ENCODE assay signal across 7 cellular contexts in genomic region chr12:40336573-40337199, GRCh38.
A peak's percentile ranks its signal among the peaks of the same experiment; 100 is the strongest.
DNase-seq lines count a peak whose midpoint lies in the region; ATAC-seq and TF ChIP-seq lines count a peak whose summit lies in the region.

No MANE protein-coding gene starts in this region.

- no peaks in the 10 kb centered on the region for H3K27me3 Mint-ChIP-seq in activated B cell treated with CpG ODN at 0.5 μM for 24 hours
- no peaks in the 10 kb centered on the region for H3K27me3 Mint-ChIP-seq in activated CD4-positive, alpha-beta memory T cell treated with anti-CD3 and anti-CD28 coated beads, Interleukin-2, amount 10 ng/mL, durations not matched to agents 7 days and 5 days

- CTCF ChIA-PET in activated B cell treated with CpG ODN at 0.5 μM for 24 hours (lab: Charles Lee): interaction anchor here (0.7 to 1.5 kb wide), 5 partner anchors 8 to 717 kb away, joined by 3 to 4 read pairs (median 3); partner anchors contain the start of gene ABCD2
- CTCF ChIA-PET in activated CD4-positive, alpha-beta memory T cell treated with anti-CD3 and anti-CD28 coated beads, Interleukin-2, amount 10 ng/mL, durations not matched to agents 7 days and 5 days (lab: Charles Lee): no interaction called here

- ATAC-seq in GM18520 (IDR thresholded peaks at IDR 0.05; ENCODE audit: unreplicated experiment): peak; percentile 49
- peak; percentile 28 for ATAC-seq in activated B cell treated with CpG ODN at 0.5 μM for 24 hours (ENCODE audit: low read depth)
- peak in 1 of 2 donors; percentile 45 for ATAC-seq in lower lobe of right lung

- no peaks in the 10 kb centered on the region for H3K27me3 ChIP-seq in lower lobe of right lung (ENCODE audit: low read depth)

- H3K36me3 Mint-ChIP-seq in activated B cell treated with CpG ODN at 0.5 μM for 24 hours (ENCODE audit: low read depth): peaks cover 80% of the 10 kb centered on the region
- H3K36me3 Mint-ChIP-seq in activated CD4-positive, alpha-beta memory T cell treated with anti-CD3 and anti-CD28 coated beads, Interleukin-2, amount 10 ng/mL, durations not matched to agents 7 days and 5 days (ENCODE audit: low read depth): no peaks in the 10 kb centered on the region

- no peak overlapping the region for H3K27ac ChIP-seq in lower lobe of right lung

- no peaks in the 10 kb centered on the region for H3K9me3 Mint-ChIP-seq in activated B cell treated with CpG ODN at 0.5 μM for 24 hours
- no peaks in the 10 kb centered on the region for H3K9me3 Mint-ChIP-seq in activated CD4-positive, alpha-beta memory T cell treated with anti-CD3 and anti-CD28 coated beads, Interleukin-2, amount 10 ng/mL, durations not matched to agents 7 days and 5 days

- H3K4me3 ChIP-seq in lower lobe of right lung: no peak overlapping the region

- no peak overlapping the region for H3K27ac Mint-ChIP-seq in activated B cell treated with CpG ODN at 0.5 μM for 24 hours
- H3K27ac Mint-ChIP-seq in activated CD4-positive, alpha-beta memory T cell treated with anti-CD3 and anti-CD28 coated beads, Interleukin-2, amount 10 ng/mL, durations not matched to agents 7 days and 5 days: no peak overlapping the region

- H3K4me1 Mint-ChIP-seq in activated B cell treated with CpG ODN at 0.5 μM for 24 hours: no peaks in the 10 kb centered on the region
- H3K4me1 Mint-ChIP-seq in activated CD4-positive, alpha-beta memory T cell treated with anti-CD3 and anti-CD28 coated beads, Interleukin-2, amount 10 ng/mL, durations not matched to agents 7 days and 5 days: no peaks in the 10 kb centered on the region

- intact Hi-C loops in activated B cell treated with CpG ODN at 0.5 μM for 24 hours (cut with micrococcal nuclease) (loop anchor here (2.0 to 5.0 kb wide), 2 partner anchors 286 to 584 kb away; no protein-coding TSS in a partner anchor), lower lobe of right lung (cut with DNase I) (no loop called here)

- TF ChIP-seq CTCF in activated B cell treated with CpG ODN at 0.5 μM for 24 hours (IDR thresholded peaks at IDR 0.05) (no peak), lower lobe of right lung (IDR thresholded peaks at IDR 0.05) (peak; percentile 36)

- no peak overlapping the region for H3K4me3 Mint-ChIP-seq in activated B cell treated with CpG ODN at 0.5 μM for 24 hours
- H3K4me3 Mint-ChIP-seq in activated CD4-positive, alpha-beta memory T cell treated with anti-CD3 and anti-CD28 coated beads, Interleukin-2, amount 10 ng/mL, durations not matched to agents 7 days and 5 days: no peak overlapping the region

- H3K36me3 ChIP-seq in lower lobe of right lung: peaks cover 92% of the 10 kb centered on the region

- peaks cover 4% of the 10 kb centered on the region for H3K4me1 ChIP-seq in lower lobe of right lung

- no peaks in the 10 kb centered on the region for H3K9me3 ChIP-seq in lower lobe of right lung

- POLR2A ChIA-PET in activated B cell treated with CpG ODN at 0.5 μM for 24 hours (lab: Charles Lee): no interaction called here
- POLR2A ChIA-PET in activated CD4-positive, alpha-beta memory T cell treated with anti-CD3 and anti-CD28 coated beads, Interleukin-2, amount 10 ng/mL, durations not matched to agents 7 days and 5 days (lab: Charles Lee): no interaction called here

- DNase-seq in HT-29 (ENCODE audit: low spot score) (peak; percentile 29), activated B cell treated with CpG ODN at 0.5 μM for 24 hours (no peak), lower lobe of right lung (no peak), KG1 (lab: John Stamatoyannopoulos, UW) (no peak)
- no peak for DNase-seq in NK-92 treated with Interleukin-12 subunit alpha and Interleukin-12 subunit beta, amount 100 ng/mL, for 24 hours (lab: John Stamatoyannopoulos, UW)
- no peak for DNase-seq in activated CD4-positive, alpha-beta memory T cell treated with anti-CD3 and anti-CD28 coated beads, Interleukin-2, amount 10 ng/mL, durations not matched to agents 7 days and 5 days
